In the genomic region with DNA sequence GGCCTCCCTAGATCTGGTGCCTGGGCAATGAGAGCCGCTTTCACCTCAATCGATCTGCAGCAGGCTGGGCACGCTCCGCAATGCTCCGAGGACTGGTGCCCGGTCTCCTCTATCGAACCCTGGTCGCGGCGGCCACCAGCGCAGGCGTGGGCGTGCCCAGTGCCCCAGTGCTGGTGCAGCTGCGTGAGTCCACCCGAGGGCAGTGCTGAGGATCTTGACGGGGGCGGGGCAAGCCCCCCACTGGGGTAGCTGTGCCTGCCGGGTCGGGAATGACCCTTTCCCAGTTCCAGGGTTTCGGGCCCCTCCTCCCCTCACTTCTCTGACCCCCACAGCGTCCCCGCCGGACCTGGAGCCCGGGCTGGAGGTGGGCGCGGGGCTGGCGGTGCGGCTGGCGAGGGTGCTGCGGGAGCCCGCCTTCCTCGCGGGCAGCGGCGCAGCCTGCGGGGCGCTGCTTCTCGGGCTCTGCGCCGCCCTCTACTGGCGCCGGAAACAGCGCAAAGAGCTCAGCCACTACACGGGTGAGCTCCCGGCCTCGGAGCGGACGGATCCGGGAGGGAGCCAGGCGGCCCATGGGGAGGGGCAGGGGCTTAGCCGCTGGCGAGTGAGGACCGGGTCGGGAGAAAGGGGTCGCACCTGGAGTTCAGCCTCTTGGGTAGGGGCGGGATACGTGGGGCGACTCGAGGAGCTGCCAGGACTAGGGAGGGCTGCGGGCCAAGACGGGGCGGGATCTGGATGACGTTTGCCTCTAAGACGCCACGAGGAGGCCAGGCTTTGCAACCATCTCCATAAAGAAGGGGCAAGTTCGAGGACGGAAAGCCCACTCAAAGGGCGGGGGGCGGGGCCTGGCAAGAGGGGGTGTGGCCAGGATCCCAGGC, we compare ENCODE assay signal across 8 cellular contexts. TPM values are rescaled to one million over a fixed set of nuclear protein-coding genes. Genes with fewer than 3 reads are reported as not detected.
DNase-seq lines count a peak whose midpoint lies in the region; ATAC-seq and TF ChIP-seq lines count a peak whose summit lies in the region.

No MANE protein-coding gene starts in this region.

- H3K36me3 Mint-ChIP-seq in glutamatergic neuron (ENCODE audit: unreplicated experiment): no peaks in the 10 kb centered on the region

- H3K4me2 ChIP-seq in KMS-11 (peak overlapping the region; percentile 48), osteoblast (ENCODE audit: insufficient read depth, low read length) (peak overlapping the region; percentile 93)

- H3K9me3 ChIP-seq in SK-N-MC (ENCODE audit: low read depth, low read length) (no peaks in the 10 kb centered on the region), osteoblast (ENCODE audit: low read depth, low read length) (no peaks in the 10 kb centered on the region), testis (no peaks in the 10 kb centered on the region)

- no peaks in the 10 kb centered on the region for H3K79me2 ChIP-seq in KMS-11 (ENCODE audit: insufficient read depth, low read depth)
- H3K79me2 ChIP-seq in osteoblast (ENCODE audit: insufficient read depth, low read length): no peaks in the 10 kb centered on the region

- H3K4me1 ChIP-seq in KMS-11 (ENCODE audit: low read depth, poor library complexity, severe bottlenecking): no peaks in the 10 kb centered on the region
- no peaks in the 10 kb centered on the region for H3K4me1 ChIP-seq in osteoblast (ENCODE audit: insufficient read depth, low read length)
- peaks cover 5% of the 10 kb centered on the region for H3K4me1 ChIP-seq in testis

- H3K9me3 Mint-ChIP-seq in glutamatergic neuron (ENCODE audit: unreplicated experiment): peaks cover 1% of the 10 kb centered on the region

- peak overlapping the region; percentile 79 for H3K27ac Mint-ChIP-seq in glutamatergic neuron (ENCODE audit: unreplicated experiment)

- H3K4me3 ChIP-seq in KMS-11 (IDR thresholded peaks at IDR 0.05; ENCODE audit: insufficient read depth, low read depth, low read length): no peak overlapping the region
- peak overlapping the region; percentile 97 for H3K4me3 ChIP-seq in SK-N-MC
- peak overlapping the region; percentile 89 for H3K4me3 ChIP-seq in osteoblast (ENCODE audit: insufficient read depth, low read length)
- peak overlapping the region; percentile 63 to 64 for H3K4me3 ChIP-seq in testis

- H3K27me3 ChIP-seq in KMS-11 (ENCODE audit: insufficient read depth, low read depth): no peaks in the 10 kb centered on the region
- H3K27me3 ChIP-seq in osteoblast (ENCODE audit: insufficient read depth, low read length): peaks cover 28% of the 10 kb centered on the region
- H3K27me3 ChIP-seq in testis: no peaks in the 10 kb centered on the region

- no peak for TF ChIP-seq POLR2A in testis (IDR thresholded peaks at IDR 0.05)

- TF ChIP-seq CTCF in KMS-11 (conservative IDR thresholded peaks at IDR 0.05; ENCODE audit: low read depth, low read length) (peak; percentile 56), glutamatergic neuron (IDR thresholded peaks at IDR 0.05; ENCODE audit: partially characterized antibody, unreplicated experiment) (peak; percentile 63), osteoblast (IDR thresholded peaks at IDR 0.05; ENCODE audit: extremely low read depth, low read depth, low read length) (peak; percentile 62), testis (IDR thresholded peaks at IDR 0.05) (peak; percentile 58 to 64 (median 61))

- intact Hi-C loops in testis (cut with DNase I; ENCODE audit: low total_unique reads): no loop called here

- H3K9ac ChIP-seq in KMS-11: peak overlapping the region; percentile 80
- peak overlapping the region; percentile 90 for H3K9ac ChIP-seq in SK-N-MC (ENCODE audit: insufficient read length)

- WGBS in testis, 2 donors: 1 to 4% methylated on average over 14 to 58 of the region's 69 CpGs

- no peaks in the 10 kb centered on the region for H4K20me1 ChIP-seq in KMS-11 (ENCODE audit: insufficient read depth)
- H4K20me1 ChIP-seq in osteoblast (ENCODE audit: insufficient read depth, low read length): no peaks in the 10 kb centered on the region

- peak overlapping the region; percentile 90 for H2AFZ ChIP-seq in KMS-11 (ENCODE audit: low read depth)
- peak overlapping the region; percentile 98 for H2AFZ ChIP-seq in osteoblast (ENCODE audit: low read length)

- peak; percentile 90 for ATAC-seq in GM21786 (IDR thresholded peaks at IDR 0.05; ENCODE audit: unreplicated experiment)

- H3K27me3 Mint-ChIP-seq in glutamatergic neuron (ENCODE audit: unreplicated experiment): peaks cover 28% of the 10 kb centered on the region

- H3K4me1 Mint-ChIP-seq in glutamatergic neuron (ENCODE audit: low read depth, unreplicated experiment): peaks cover 6% of the 10 kb centered on the region

- H3K27ac ChIP-seq in KMS-11 (peak overlapping the region; percentile 55), SK-N-MC (no peak overlapping the region), osteoblast (ENCODE audit: low read depth, low read length) (peak overlapping the region; percentile 89), testis (peak overlapping the region; percentile 75 to 88)

- H3K4me3 Mint-ChIP-seq in glutamatergic neuron (ENCODE audit: unreplicated experiment): peak overlapping the region; percentile 81

- no peaks in the 10 kb centered on the region for H3K36me3 ChIP-seq in KMS-11 (ENCODE audit: insufficient read depth)
- no peaks in the 10 kb centered on the region for H3K36me3 ChIP-seq in SK-N-MC (ENCODE audit: insufficient read depth, low read length)
- no peaks in the 10 kb centered on the region for H3K36me3 ChIP-seq in osteoblast (ENCODE audit: insufficient read depth, low read length)
- H3K36me3 ChIP-seq in testis (ENCODE audit: low read depth, missing control alignments): no peaks in the 10 kb centered on the region

- peak; percentile 95 for DNase-seq in Daoy (ENCODE audit: low read depth)
- peak; percentile 57 for DNase-seq in SK-N-MC (ENCODE audit: low read depth, low spot score)
- DNase-seq in activated naive CD4-positive, alpha-beta T cell treated with anti-CD3 and anti-CD28 coated beads, Interleukin-2, amount 50 U/mL, for 16 hours: peak; percentile 83
- DNase-seq in glutamatergic neuron: peak; percentile 92
- peak; percentile 99 for DNase-seq in osteoblast (ENCODE audit: insufficient read length, low spot score, missing footprints)
- peak; percentile 93 for DNase-seq in testis

RNA-seq across cellular contexts. Expression of a gene that starts 10.9 kb away (rescaled TPM):
- total RNA-seq in Daoy (2014; rRNA removed; shearing (Covaris generic)): 5.4 and 16.2 TPM in 2 replicates
- total RNA-seq in glutamatergic neuron (ENCODE audit: unreplicated experiment): 5.9 TPM
- total RNA-seq in osteoblast: 12.7 and 18.1 TPM in 2 replicates
- total RNA-seq in testis: 10 to 100 TPM; 11.8 to 31.6 TPM
- polyA plus RNA-seq in testis (ENCODE audit: insufficient read depth, low read depth, low replicate concordance): 12.9 TPM

RNA-seq across cellular contexts. Expression of a gene that starts 21.5 kb away (rescaled TPM):
- 0.69 and 3.6 TPM in 2 replicates for total RNA-seq in Daoy (2014; rRNA removed; shearing (Covaris generic))
- total RNA-seq in glutamatergic neuron (ENCODE audit: unreplicated experiment) (not detected), osteoblast (0.36 and 0.59 TPM in 2 replicates), testis (1 to 10 TPM; 5.7 to 8.4 TPM)
- polyA plus RNA-seq in testis (ENCODE audit: insufficient read depth, low read depth, low replicate concordance): 7.0 TPM

RNA-seq across cellular contexts. Expression of a gene that starts 42.9 kb away (rescaled TPM):
- total RNA-seq in Daoy (2014; rRNA removed; shearing (Covaris generic)): not detected in 2 replicates
- total RNA-seq in glutamatergic neuron (ENCODE audit: unreplicated experiment): not detected
- under 0.01 TPM in 1 of 2 replicates, not detected in the other for total RNA-seq in osteoblast
- not detected for total RNA-seq in testis
- polyA plus RNA-seq in testis (ENCODE audit: insufficient read depth, low read depth, low replicate concordance): not detected

RNA-seq across cellular contexts. Expression of a gene that starts 59.7 kb away (rescaled TPM):
- total RNA-seq in Daoy (2014; rRNA removed; shearing (Covaris generic)): not detected in 2 replicates
- total RNA-seq in glutamatergic neuron (ENCODE audit: unreplicated experiment): not detected
- under 0.01 TPM in 1 of 2 replicates, not detected in the other for total RNA-seq in osteoblast
- total RNA-seq in testis: under 1 TPM; 0.24 to 0.25 TPM
- 0.75 TPM for polyA plus RNA-seq in testis (ENCODE audit: insufficient read depth, low read depth, low replicate concordance)
